8 cellular contexts compared by ENCODE assay signal in genomic region chr19:18594096-18594823, GRCh38. TPM values are rescaled to one million over a fixed set of nuclear protein-coding genes. Genes with fewer than 3 reads are reported as not detected.
A peak's percentile ranks its signal among the peaks of the same experiment; 100 is the strongest.
DNase-seq lines count a peak whose midpoint lies in the region; ATAC-seq and TF ChIP-seq lines count a peak whose summit lies in the region.

No MANE protein-coding gene starts in this region.

- H3K27me3 ChIP-seq in esophagus squamous epithelium: peaks cover 0 to 38% (median 0%) of the 10 kb centered on the region in 4 donors

- POLR2A ChIA-PET in OCI-LY7 (lab: Charles Lee): interaction anchor here (0.6 to 0.9 kb wide), 4 partner anchors 19 to 560 kb away, joined by 3 to 5 read pairs (median 4); no protein-coding TSS in a partner anchor

- ATAC-seq in HG03439 (IDR thresholded peaks at IDR 0.05; ENCODE audit: unreplicated experiment) (peak; percentile 50), naive B cell (ENCODE audit: low read depth in 2 of 2) (peak; percentile 68 to 75), GM19351 (IDR thresholded peaks at IDR 0.05; ENCODE audit: unreplicated experiment) (no peak)
- ATAC-seq in stimulated activated effector memory CD8-positive, alpha-beta T cell treated with anti-CD3 and anti-CD28 coated beads, Interleukin-12 subunit alpha, Interleukin-12 subunit beta, amount 100 ng/mL, for 72 hours: peak; percentile 75

- H3K4me3 ChIP-seq in OCI-LY7 (ENCODE audit: low read depth, low read length, poor library complexity, severe bottlenecking) (peak overlapping the region; percentile 62), esophagus squamous epithelium (peak overlapping the region; percentile 14 to 64 (median 40))

- H3K4me1 Mint-ChIP-seq in naive B cell: peaks cover 25 to 38% (median 33%) of the 10 kb centered on the region in 3 donors
- H3K4me1 Mint-ChIP-seq in stimulated activated effector memory CD8-positive, alpha-beta T cell treated with anti-CD3 and anti-CD28 coated beads, Interleukin-12 subunit alpha, Interleukin-12 subunit beta, amount 100 ng/mL, for 72 hours: peaks cover 39% of the 10 kb centered on the region

- H2AFZ ChIP-seq in OCI-LY7 (ENCODE audit: low read length): peak overlapping the region; percentile 25; the same call in 1 of the 2 replicates

- CTCF ChIA-PET in OCI-LY7 (lab: Charles Lee; ENCODE audit: unreplicated experiment): interaction anchor here (0.5 to 1.4 kb wide), 7 partner anchors 30 to 594 kb away, joined by 3 to 10 read pairs (median 5); no protein-coding TSS in a partner anchor

- no peaks in the 10 kb centered on the region for H3K36me3 Mint-ChIP-seq in naive B cell
- peaks cover 30% of the 10 kb centered on the region for H3K36me3 Mint-ChIP-seq in stimulated activated effector memory CD8-positive, alpha-beta T cell treated with anti-CD3 and anti-CD28 coated beads, Interleukin-12 subunit alpha, Interleukin-12 subunit beta, amount 100 ng/mL, for 72 hours

- peaks cover 0 to 32% (median 6%) of the 10 kb centered on the region in 3 donors for H3K27me3 Mint-ChIP-seq in naive B cell

- no peaks in the 10 kb centered on the region for H4K20me1 ChIP-seq in OCI-LY7 (ENCODE audit: insufficient read depth, low read length)

- H3K4me1 ChIP-seq in OCI-LY7 (ENCODE audit: insufficient read depth, low read length, poor library complexity, severe bottlenecking) (peaks cover 32% of the 10 kb centered on the region), esophagus squamous epithelium (peaks cover 24 to 37% (median 27%) of the 10 kb centered on the region in 3 donors)

- H3K9me3 Mint-ChIP-seq in naive B cell: no peaks in the 10 kb centered on the region
- H3K9me3 Mint-ChIP-seq in stimulated activated effector memory CD8-positive, alpha-beta T cell treated with anti-CD3 and anti-CD28 coated beads, Interleukin-12 subunit alpha, Interleukin-12 subunit beta, amount 100 ng/mL, for 72 hours: no peaks in the 10 kb centered on the region

- H3K36me3 ChIP-seq in OCI-LY7 (ENCODE audit: insufficient read depth, low read length) (peaks cover 17% of the 10 kb centered on the region; the same call in 1 of the 2 replicates), esophagus squamous epithelium (peaks cover 0 to 20% (median 7%) of the 10 kb centered on the region in 3 donors)

- H3K9me2 ChIP-seq in OCI-LY7 (ENCODE audit: insufficient read depth, low read length): no peaks in the 10 kb centered on the region

- peak overlapping the region; percentile 31 for H3K27ac ChIP-seq in OCI-LY7 (ENCODE audit: low read depth, low read length, poor library complexity, severe bottlenecking)
- peak overlapping the region in 3 of 4 donors; percentile 34 to 62 (median 45) for H3K27ac ChIP-seq in esophagus squamous epithelium

- no TSS peak for BruUV-seq in OCI-LY7 (replicated peaks; lab: Mats Ljungman, UMichigan)

- intact Hi-C loops in OCI-LY7 (cut with micrococcal nuclease; ENCODE audit: unreplicated experiment): loop anchor here (1.0 to 2.0 kb wide), 2 partner anchors 79 to 253 kb away; no protein-coding TSS in a partner anchor
- intact Hi-C loops in esophagus squamous epithelium (cut with DNase I): loop anchor here (5.0 to 10.0 kb wide), 2 partner anchors 81 to 253 kb away; no protein-coding TSS in a partner anchor

- 5 to 13% methylated on average over 5 to 10 of the region's 54 CpGs for WGBS in esophagus squamous epithelium, 2 donors

- no peak for TF ChIP-seq POLR2A in esophagus squamous epithelium (IDR thresholded peaks at IDR 0.05)

- H3K9me3 ChIP-seq in OCI-LY7 (ENCODE audit: low read length): no peaks in the 10 kb centered on the region
- H3K9me3 ChIP-seq in esophagus squamous epithelium: no peaks in the 10 kb centered on the region

- peak; percentile 89 for TF ChIP-seq CTCF in OCI-LY7 (conservative IDR thresholded peaks at IDR 0.05; ENCODE audit: low read length)
- peak; percentile 70 to 94 (median 90) for TF ChIP-seq CTCF in esophagus squamous epithelium (IDR thresholded peaks at IDR 0.05)

- peak overlapping the region; percentile 80 for H3K4me2 ChIP-seq in OCI-LY7 (ENCODE audit: low read length)

- DNase-seq in GM04504 (ENCODE audit: low read depth): peak; percentile 55
- DNase-seq in OCI-LY7 (ENCODE audit: low spot score): peak; percentile 89
- peak; percentile 81 for DNase-seq in activated T-cell treated with anti-CD3 and anti-CD28 coated beads, Interleukin-2, amount 50 U/mL, for 1 hour
- DNase-seq in esophagus squamous epithelium (lab: John Stamatoyannopoulos, UW): no peak
- peak; percentile 75 for DNase-seq in naive B cell
- DNase-seq in stimulated activated effector memory CD8-positive, alpha-beta T cell treated with anti-CD3 and anti-CD28 coated beads, Interleukin-12 subunit alpha, Interleukin-12 subunit beta, amount 100 ng/mL, for 72 hours (ENCODE audit: low spot score in 2 of 2): peak; percentile 79 to 86

- peaks cover 10% of the 10 kb centered on the region for H3K79me2 ChIP-seq in OCI-LY7 (ENCODE audit: insufficient read depth, low read depth, low read length)

- H3K27ac Mint-ChIP-seq in naive B cell: peak overlapping the region in 2 of 6 donors; percentile 42 to 80
- H3K27ac Mint-ChIP-seq in stimulated activated effector memory CD8-positive, alpha-beta T cell treated with anti-CD3 and anti-CD28 coated beads, Interleukin-12 subunit alpha, Interleukin-12 subunit beta, amount 100 ng/mL, for 72 hours: peak overlapping the region; percentile 86

- H3K4me3 Mint-ChIP-seq in naive B cell: peak overlapping the region; percentile 68 to 87 (median 78)
- H3K4me3 Mint-ChIP-seq in stimulated activated effector memory CD8-positive, alpha-beta T cell treated with anti-CD3 and anti-CD28 coated beads, Interleukin-12 subunit alpha, Interleukin-12 subunit beta, amount 100 ng/mL, for 72 hours: peak overlapping the region; percentile 74

RNA-seq across cellular contexts. Expression of gene REX1BD, which starts 5.7 kb away (rescaled TPM):
- 122 and 126 TPM in 2 replicates for total RNA-seq in OCI-LY7 (2014; rRNA removed; shearing (Covaris generic))
- total RNA-seq in OCI-LY7 (2022) (84.6 and 88.8 TPM in 2 replicates), esophagus squamous epithelium (10 to 100 TPM; 46.8 to 69.0 (median 56.6) TPM)
- polyA plus RNA-seq in naive B cell (ENCODE audit: low read depth in 6 of 6): 100 to 1,000 TPM in 2 of 6 donors, 10 to 100 TPM in 4; 76.0 to 107 (median 91.9) TPM

RNA-seq across cellular contexts. Expression of gene CRLF1, which starts 12.3 kb away (rescaled TPM):
- 0.82 TPM in 1 of 2 replicates, not detected in the other for total RNA-seq in OCI-LY7 (2014; rRNA removed; shearing (Covaris generic))
- 1.3 and 1.5 TPM in 2 replicates for total RNA-seq in OCI-LY7 (2022)
- 10 to 100 TPM; 13.2 to 82.6 (median 19.3) TPM for total RNA-seq in esophagus squamous epithelium
- polyA plus RNA-seq in naive B cell (ENCODE audit: low read depth in 6 of 6): 1 to 10 TPM in 2 of 6 donors, under 1 TPM in 2, not detected in 2; 0.44 to 7.0 (median 0.97) TPM

RNA-seq across cellular contexts. Expression of gene TMEM59L, which starts 18.4 kb away (rescaled TPM):
- total RNA-seq in OCI-LY7 (2014; rRNA removed; shearing (Covaris generic)): 0.33 and 1.0 TPM in 2 replicates
- total RNA-seq in OCI-LY7 (2022) (0.84 and 0.89 TPM in 2 replicates), esophagus squamous epithelium (1 to 10 TPM in 1 of 4 donors, under 1 TPM in 1, not detected in 2; 0.18 to 2.7 TPM)
- polyA plus RNA-seq in naive B cell (ENCODE audit: low read depth in 6 of 6): not detected

RNA-seq across cellular contexts. Expression of gene UBA52, which starts 22.6 kb away (rescaled TPM):
- total RNA-seq in OCI-LY7 (2014; rRNA removed; shearing (Covaris generic)): 1,188 and 1,580 TPM in 2 replicates
- total RNA-seq in OCI-LY7 (2022) (1,496 and 1,653 TPM in 2 replicates), esophagus squamous epithelium (100 to 1,000 TPM; 445 to 799 (median 753) TPM)
- 1,000 to 10,000 TPM; 1,188 to 1,782 (median 1,685) TPM for polyA plus RNA-seq in naive B cell (ENCODE audit: low read depth in 6 of 6)

RNA-seq across cellular contexts. Expression of gene KXD1, which starts 36.6 kb away (rescaled TPM):
- 96.0 and 99.8 TPM in 2 replicates for total RNA-seq in OCI-LY7 (2014; rRNA removed; shearing (Covaris generic))
- total RNA-seq in OCI-LY7 (2022): 96.7 and 101 TPM in 2 replicates
- total RNA-seq in esophagus squamous epithelium: 100 to 1,000 TPM in 1 of 4 donors, 10 to 100 TPM in 3; 65.5 to 104 (median 83.5) TPM
- 100 to 1,000 TPM in 1 of 6 donors, 10 to 100 TPM in 5; 75.3 to 108 (median 84.5) TPM for polyA plus RNA-seq in naive B cell (ENCODE audit: low read depth in 6 of 6)

Comparison
In these comparisons a context has a peak if more than half of its experiments do, and no peak if none do; other contexts are left out.
1. RNA of gene CRLF1, which starts 12.3 kb away (total RNA-seq): 13.2 to 82.6 TPM in esophagus squamous epithelium; 0.82 to 1.5 TPM in OCI-LY7; every median in the first group is over 4 times any median in the second.